ENCODE assay signal across 11 cellular contexts in the genomic region with DNA sequence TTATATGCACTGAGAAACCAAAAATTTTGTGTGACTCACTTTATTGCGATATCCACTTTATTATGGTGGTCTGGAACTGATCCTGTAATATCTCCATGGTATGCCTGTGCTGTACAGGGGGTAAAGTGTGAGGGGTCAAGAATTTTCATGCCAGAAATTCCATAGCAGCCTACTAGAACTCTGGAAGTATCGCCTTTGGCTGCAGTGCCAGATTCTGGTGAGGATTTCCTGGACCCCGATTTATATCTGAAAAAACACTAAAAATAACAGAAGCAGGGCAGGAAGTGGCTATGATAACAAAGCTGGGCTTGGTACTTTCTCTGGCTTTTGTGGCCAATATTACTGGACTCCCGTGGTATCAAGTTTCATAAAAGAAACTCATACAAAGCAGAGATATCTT. TPM values are rescaled to one million over a fixed set of nuclear protein-coding genes. Genes with fewer than 3 reads are reported as not detected.
DNase-seq lines count a peak whose midpoint lies in the region; ATAC-seq and TF ChIP-seq lines count a peak whose summit lies in the region.
"Had no signal": no experiment of that assay in that cellular context is flagged by ENCODE, and none has a peak within 500 bp of the region (broad histone marks: within the 10 kb centered on the region; RNA-seq: fewer than 3 reads in every experiment).

No MANE protein-coding gene starts in this region.

- no peak overlapping the region for H3K4me3 ChIP-seq in HFF-Myc (replicated peaks; ENCODE audit: low read depth, low read length)
- no peak overlapping the region for H3K4me3 ChIP-seq in SJSA1
- no peak overlapping the region for H3K4me3 ChIP-seq in fibroblast of pulmonary artery (replicated peaks; ENCODE audit: low read depth, low read length)
- no peak overlapping the region for H3K4me3 ChIP-seq in skeletal muscle satellite cell (ENCODE audit: low read length)
- H3K4me3 ChIP-seq in body of pancreas: no peak overlapping the region

- DNase-seq in HFF-Myc (ENCODE audit: extremely low read depth, low read depth): peak; percentile 56
- peak in 1 of 2 experiments; percentile 11 for DNase-seq in SJSA1 (ENCODE audit: low read depth in 1 of 2, low spot score in 2 of 2)
- peak; percentile 93 for DNase-seq in fibroblast of pulmonary artery (ENCODE audit: low read depth)
- no peak for DNase-seq in HuH-7.5 (ENCODE audit: low spot score)
- no peak for DNase-seq in activated naive CD8-positive, alpha-beta T cell treated with anti-CD3 and anti-CD28 coated beads, Interleukin-2, amount 50 U/mL, for 24 hours
- DNase-seq in body of pancreas: no peak
- DNase-seq: activated CD4-positive, CD25-positive, alpha-beta regulatory T cell treated with anti-CD3 and anti-CD28 coated beads, Interleukin-2, amount 50 U/mL, for 72 hours had no signal

- no peak overlapping the region for H3K27ac Mint-ChIP-seq in activated naive CD8-positive, alpha-beta T cell treated with anti-CD3 and anti-CD28 coated beads, Interleukin-2, amount 50 U/mL, for 24 hours
- H3K27ac Mint-ChIP-seq: activated naive CD4-positive, alpha-beta T cell treated with anti-CD3 and anti-CD28 coated beads, Interleukin-2, amount 50 U/mL, for 24 hours had no signal

- TF ChIP-seq CTCF in HFF-Myc (IDR thresholded peaks at IDR 0.05; ENCODE audit: low read depth, low read length, missing control alignments) (no peak), fibroblast of pulmonary artery (IDR thresholded peaks at IDR 0.05; ENCODE audit: low read length, missing control alignments) (no peak), body of pancreas (IDR thresholded peaks at IDR 0.05) (no peak)

- no peaks in the 10 kb centered on the region for H3K9me3 ChIP-seq in SJSA1 (replicated peaks)
- H3K9me3 ChIP-seq in skeletal muscle satellite cell (replicated peaks; ENCODE audit: low read length): no peaks in the 10 kb centered on the region
- no peaks in the 10 kb centered on the region for H3K9me3 ChIP-seq in body of pancreas

- peaks cover 15% of the 10 kb centered on the region for H3K36me3 ChIP-seq in SJSA1
- peaks cover 80% of the 10 kb centered on the region for H3K36me3 ChIP-seq in skeletal muscle satellite cell (ENCODE audit: insufficient read depth, low read length)
- H3K36me3 ChIP-seq in body of pancreas (replicated peaks in 1 of 2; ENCODE audit: insufficient read depth in 1 of 2, low read depth in 2 of 2): no peaks in the 10 kb centered on the region

- H3K4me3 Mint-ChIP-seq in activated naive CD8-positive, alpha-beta T cell treated with anti-CD3 and anti-CD28 coated beads, Interleukin-2, amount 50 U/mL, for 24 hours: no peak overlapping the region
- H3K4me3 Mint-ChIP-seq: activated naive CD4-positive, alpha-beta T cell treated with anti-CD3 and anti-CD28 coated beads, Interleukin-2, amount 50 U/mL, for 24 hours had no signal

- H3K9me3 Mint-ChIP-seq in activated naive CD8-positive, alpha-beta T cell treated with anti-CD3 and anti-CD28 coated beads, Interleukin-2, amount 50 U/mL, for 24 hours: no peaks in the 10 kb centered on the region
- H3K9me3 Mint-ChIP-seq: activated naive CD4-positive, alpha-beta T cell treated with anti-CD3 and anti-CD28 coated beads, Interleukin-2, amount 50 U/mL, for 24 hours had no signal

- intact Hi-C loops in body of pancreas (cut with DNase I): no loop called here

- H3K4me1 ChIP-seq in SJSA1 (replicated peaks) (peaks cover 14% of the 10 kb centered on the region), skeletal muscle satellite cell (ENCODE audit: control insufficient read depth, insufficient read depth, low read length) (peaks cover 21% of the 10 kb centered on the region), body of pancreas (no peaks in the 10 kb centered on the region)

- no peaks in the 10 kb centered on the region for H3K27me3 Mint-ChIP-seq in activated naive CD8-positive, alpha-beta T cell treated with anti-CD3 and anti-CD28 coated beads, Interleukin-2, amount 50 U/mL, for 24 hours

- TF ChIP-seq POLR2A in body of pancreas (IDR thresholded peaks at IDR 0.05): no peak

- WGBS in body of pancreas, 2 donors: 42 to 61% methylated on average over 4 of the region's 4 CpGs

- no peaks in the 10 kb centered on the region for H3K27me3 ChIP-seq in SJSA1 (replicated peaks)
- no peaks in the 10 kb centered on the region for H3K27me3 ChIP-seq in skeletal muscle satellite cell (ENCODE audit: control insufficient read depth, insufficient read depth, low read length)
- no peaks in the 10 kb centered on the region for H3K27me3 ChIP-seq in body of pancreas

- peak overlapping the region; percentile 80 for H3K9ac ChIP-seq in skeletal muscle satellite cell (ENCODE audit: low read depth, low read length)

- H3K27ac ChIP-seq in SJSA1: 0 out of 2 replicates have a peak overlapping the region, but pooled peaks have one; percentile 14
- H3K27ac ChIP-seq in body of pancreas: no peak overlapping the region
- H3K27ac ChIP-seq: RWPE1 had no signal

- H3K4me1 Mint-ChIP-seq in activated naive CD8-positive, alpha-beta T cell treated with anti-CD3 and anti-CD28 coated beads, Interleukin-2, amount 50 U/mL, for 24 hours: peaks cover 16% of the 10 kb centered on the region

- no peaks in the 10 kb centered on the region for H3K36me3 Mint-ChIP-seq in activated naive CD8-positive, alpha-beta T cell treated with anti-CD3 and anti-CD28 coated beads, Interleukin-2, amount 50 U/mL, for 24 hours (ENCODE audit: low read depth)
- H3K36me3 Mint-ChIP-seq: activated naive CD4-positive, alpha-beta T cell treated with anti-CD3 and anti-CD28 coated beads, Interleukin-2, amount 50 U/mL, for 24 hours had no signal

- H3K4me2 ChIP-seq in skeletal muscle satellite cell (ENCODE audit: low read length): peak overlapping the region; percentile 49

- ATAC-seq in activated naive CD8-positive, alpha-beta T cell treated with anti-CD3 and anti-CD28 coated beads, Interleukin-2, amount 50 U/mL, for 24 hours: no peak
- no peak for ATAC-seq in body of pancreas
- ATAC-seq: HCT116 had no signal

RNA-seq across cellular contexts. Expression of gene CCDC80, which starts 36.4 kb away (rescaled TPM):
- total RNA-seq in SJSA1 (2014; rRNA removed; shearing (Covaris generic)): 58.4 and 74.8 TPM in 2 replicates
- 232 and 249 TPM in 2 replicates for total RNA-seq in skeletal muscle satellite cell (2012; rRNA removed)
- 10 to 100 TPM; 17.4 to 25.1 TPM for total RNA-seq in body of pancreas

RNA-seq across cellular contexts. Expression of gene SLC35A5, which starts 42.7 kb away (rescaled TPM):
- 45.7 and 46.5 TPM in 2 replicates for total RNA-seq in SJSA1 (2014; rRNA removed; shearing (Covaris generic))
- total RNA-seq in skeletal muscle satellite cell (2012; rRNA removed): 15.5 and 31.5 TPM in 2 replicates
- total RNA-seq in body of pancreas: 10 to 100 TPM in 1 of 2 donors, 1 to 10 TPM in 1; 9.6 to 12.2 TPM

RNA-seq across cellular contexts. Expression of gene ATG3, which starts 42.8 kb away (rescaled TPM):
- total RNA-seq in SJSA1 (2014; rRNA removed; shearing (Covaris generic)): 69.7 and 73.2 TPM in 2 replicates
- total RNA-seq in skeletal muscle satellite cell (2012; rRNA removed): 72.5 and 93.0 TPM in 2 replicates
- total RNA-seq in body of pancreas: 10 to 100 TPM; 27.8 to 41.2 TPM

Comparison
In these comparisons a context has a peak if more than half of its experiments do, and no peak if none do; other contexts are left out.
1. DNase-seq: peak in HFF-Myc (single experiment) and fibroblast of pulmonary artery (single experiment); none in HuH-7.5 (single experiment), activated naive CD8-positive, alpha-beta T cell treated with anti-CD3 and anti-CD28 coated beads, Interleukin-2, amount 50 U/mL, for 24 hours (single experiment) and body of pancreas (0 of 4).